8 cellular contexts compared by ENCODE assay signal in genomic region chr9:121499427-121500164, GRCh38. TPM values are rescaled to one million over a fixed set of nuclear protein-coding genes. Genes with fewer than 3 reads are reported as not detected.
A peak's percentile ranks its signal among the peaks of the same experiment; 100 is the strongest.
DNase-seq lines count a peak whose midpoint lies in the region; ATAC-seq and TF ChIP-seq lines count a peak whose summit lies in the region.

Gene GGTA1, minus strand, starts transcription at chr9:121499844. Its CDS starts 31,922 bp downstream, at chr9:121467922.

- peak; percentile 77 for ATAC-seq in SK-N-SH treated with all-trans-retinoic acid at 6 μM for 48 hours

- DNase-seq in CD4-positive, alpha-beta memory T cell = peak in 1 of 5 donors; percentile 1
- DNase-seq in HEK293T (ENCODE audit: extremely low spot score) (peak; percentile 70), endothelial cell (ENCODE audit: low spot score) (peak; percentile 67), lung microvascular endothelial cell (ENCODE audit: low read depth in 2 of 2) (peak; percentile 71 to 77), testis (peak; percentile 51), NCI-H446 treated with DMSO at 0.1 percent for 48 hours (lab: John Stamatoyannopoulos, UW) (no peak), NCI-H1048 (lab: John Stamatoyannopoulos, UW) (no peak)

- H3K27ac Mint-ChIP-seq in CD4-positive, alpha-beta memory T cell = peak within 1 kb of the TSS in 1 of 7 donors; percentile 18
- H3K27ac Mint-ChIP-seq in endothelial cell (ENCODE audit: unreplicated experiment) = peak within 1 kb of the TSS; percentile 78

- 1 to 10% methylated on average over 2 to 71 of the region's 72 CpGs for WGBS in testis, 2 donors

- peaks cover 0 to 12% of the 10 kb centered on the region in 2 donors for H3K36me3 Mint-ChIP-seq in CD4-positive, alpha-beta memory T cell
- H3K36me3 Mint-ChIP-seq in endothelial cell (ENCODE audit: low read depth, unreplicated experiment) = peaks cover 10% of the 10 kb centered on the region

- peaks cover 12% of the 10 kb centered on the region for H3K27me3 ChIP-seq in CD4-positive, alpha-beta memory T cell (ENCODE audit: insufficient read depth, low read length)
- no peaks in the 10 kb centered on the region for H3K27me3 ChIP-seq in testis

- peaks cover 2 to 11% (median 6%) of the 10 kb centered on the region in 8 donors for H3K9me3 Mint-ChIP-seq in CD4-positive, alpha-beta memory T cell
- H3K9me3 Mint-ChIP-seq in endothelial cell (ENCODE audit: unreplicated experiment) = no peaks in the 10 kb centered on the region

- peaks cover 50 to 53% of the 10 kb centered on the region in 2 donors for H3K27me3 Mint-ChIP-seq in CD4-positive, alpha-beta memory T cell
- H3K27me3 Mint-ChIP-seq in endothelial cell (ENCODE audit: unreplicated experiment) = peaks cover 2% of the 10 kb centered on the region

- H3K27ac ChIP-seq in CD4-positive, alpha-beta memory T cell (ENCODE audit: low read depth, low read length) = no peak within 1 kb of the TSS
- H3K27ac ChIP-seq in testis = peak within 1 kb of the TSS; percentile 44 to 73

- intact Hi-C loops in CD4-positive, alpha-beta memory T cell (cut with micrococcal nuclease) = no loop called here
- intact Hi-C loops in testis (cut with DNase I; ENCODE audit: low total_unique reads) = no loop called here

- no peak for TF ChIP-seq POLR2A in testis (IDR thresholded peaks at IDR 0.05)

- no peaks in the 10 kb centered on the region for H3K9me3 ChIP-seq in CD4-positive, alpha-beta memory T cell (ENCODE audit: control insufficient read depth in 1 of 2, low read length in 2 of 2)
- H3K9me3 ChIP-seq in testis = no peaks in the 10 kb centered on the region

- H3K4me1 Mint-ChIP-seq in CD4-positive, alpha-beta memory T cell = peaks cover 11 to 26% (median 18%) of the 10 kb centered on the region in 4 donors
- H3K4me1 Mint-ChIP-seq in endothelial cell (ENCODE audit: unreplicated experiment) = peaks cover 36% of the 10 kb centered on the region

- POLR2A ChIA-PET in CD4-positive, alpha-beta memory T cell (lab: Charles Lee; ENCODE audit: partially characterized antibody) = no interaction called here
- POLR2A ChIA-PET in HEK293T (lab: Yijun Ruan, JAX) = interaction anchor here (1.9 kb wide), 1 partner anchor 9 kb away, joined by 10 read pairs; no protein-coding TSS in a partner anchor

- CTCF ChIA-PET in CD4-positive, alpha-beta memory T cell (lab: Charles Lee; ENCODE audit: partially characterized antibody) = no interaction called here
- CTCF ChIA-PET in HEK293T (lab: Yijun Ruan, JAX) = interaction anchor here (0.7 to 1.5 kb wide), 2 partner anchors 46 to 51 kb away, joined by 3 read pairs; no protein-coding TSS in a partner anchor

- peak within 1 kb of the TSS in 1 of 2 donors; percentile 14 for H3K4me3 ChIP-seq in CD4-positive, alpha-beta memory T cell (ENCODE audit: low read length in 2 of 2)
- H3K4me3 ChIP-seq in testis = peak within 1 kb of the TSS; percentile 59 to 66

- peaks cover 21% of the 10 kb centered on the region for H3K4me1 ChIP-seq in CD4-positive, alpha-beta memory T cell (ENCODE audit: insufficient read depth, low read length)
- H3K4me1 ChIP-seq in testis = peaks cover 21% of the 10 kb centered on the region

- H3K36me3 ChIP-seq in CD4-positive, alpha-beta memory T cell (ENCODE audit: insufficient read depth, low read length) = no peaks in the 10 kb centered on the region
- no peaks in the 10 kb centered on the region for H3K36me3 ChIP-seq in testis (ENCODE audit: low read depth, missing control alignments)

- TF ChIP-seq CTCF in endothelial cell (IDR thresholded peaks at IDR 0.05; ENCODE audit: unreplicated experiment) = no peak
- TF ChIP-seq CTCF in testis (IDR thresholded peaks at IDR 0.05) = no peak

- peak within 1 kb of the TSS; percentile 72 to 93 (median 82) for H3K4me3 Mint-ChIP-seq in CD4-positive, alpha-beta memory T cell
- H3K4me3 Mint-ChIP-seq in endothelial cell (ENCODE audit: unreplicated experiment) = peak within 1 kb of the TSS; percentile 94

TF ChIP-seq in HEK293T, 16 proteins besides CTCF, POLR2A, EP300 and RAD21:
- TF ChIP-seq ELF4 (IDR thresholded peaks at IDR 0.05) (no peak), L3MBTL2 (conservative IDR thresholded peaks at IDR 0.05) (peak; percentile 87)

TF ChIP-seq in SK-N-SH treated with all-trans-retinoic acid at 6 μM for 48 hours, 23 proteins besides CTCF, POLR2A, EP300 and RAD21:
- TF ChIP-seq ZC3H10 (CRISPR knock-in tag; IDR thresholded peaks at IDR 0.05) = no peak
- TF ChIP-seq ZNF565 (CRISPR knock-in tag; conservative IDR thresholded peaks at IDR 0.05; ENCODE audit: low read depth) = no peak
- no peak for TF ChIP-seq BACH2 (CRISPR knock-in tag; IDR thresholded peaks at IDR 0.05; ENCODE audit: borderline replicate concordance)
- TF ChIP-seq, protein P1, sequence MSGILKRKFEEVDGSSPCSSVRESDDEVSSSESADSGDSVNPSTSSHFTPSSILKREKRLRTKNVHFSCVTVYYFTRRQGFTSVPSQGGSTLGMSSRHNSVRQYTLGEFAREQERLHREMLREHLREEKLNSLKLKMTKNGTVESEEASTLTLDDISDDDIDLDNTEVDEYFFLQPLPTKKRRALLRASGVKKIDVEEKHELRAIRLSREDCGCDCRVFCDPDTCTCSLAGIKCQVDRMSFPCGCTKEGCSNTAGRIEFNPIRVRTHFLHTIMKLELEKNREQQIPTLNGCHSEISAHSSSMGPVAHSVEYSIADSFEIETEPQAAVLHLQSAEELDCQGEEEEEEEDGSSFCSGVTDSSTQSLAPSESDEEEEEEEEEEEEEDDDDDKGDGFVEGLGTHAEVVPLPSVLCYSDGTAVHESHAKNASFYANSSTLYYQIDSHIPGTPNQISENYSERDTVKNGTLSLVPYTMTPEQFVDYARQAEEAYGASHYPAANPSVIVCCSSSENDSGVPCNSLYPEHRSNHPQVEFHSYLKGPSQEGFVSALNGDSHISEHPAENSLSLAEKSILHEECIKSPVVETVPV (CRISPR knock-in tag; IDR thresholded peaks at IDR 0.05) = no peak
- TF ChIP-seq, protein P2, sequence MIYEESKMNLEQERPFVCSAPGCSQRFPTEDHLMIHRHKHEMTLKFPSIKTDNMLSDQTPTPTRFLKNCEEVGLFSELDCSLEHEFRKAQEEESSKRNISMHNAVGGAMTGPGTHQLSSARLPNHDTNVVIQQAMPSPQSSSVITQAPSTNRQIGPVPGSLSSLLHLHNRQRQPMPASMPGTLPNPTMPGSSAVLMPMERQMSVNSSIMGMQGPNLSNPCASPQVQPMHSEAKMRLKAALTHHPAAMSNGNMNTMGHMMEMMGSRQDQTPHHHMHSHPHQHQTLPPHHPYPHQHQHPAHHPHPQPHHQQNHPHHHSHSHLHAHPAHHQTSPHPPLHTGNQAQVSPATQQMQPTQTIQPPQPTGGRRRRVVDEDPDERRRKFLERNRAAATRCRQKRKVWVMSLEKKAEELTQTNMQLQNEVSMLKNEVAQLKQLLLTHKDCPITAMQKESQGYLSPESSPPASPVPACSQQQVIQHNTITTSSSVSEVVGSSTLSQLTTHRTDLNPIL (CRISPR knock-in tag; IDR thresholded peaks at IDR 0.05; ENCODE audit: low read depth) = no peak
- no peak for TF ChIP-seq TOX (CRISPR knock-in tag; IDR thresholded peaks at IDR 0.05; ENCODE audit: borderline replicate concordance)
- no peak for TF ChIP-seq OSR1 (CRISPR knock-in tag; IDR thresholded peaks at IDR 0.05)
- no peak for TF ChIP-seq PPARA (CRISPR knock-in tag; IDR thresholded peaks at IDR 0.05; ENCODE audit: borderline replicate concordance)
TF ChIP-seq in SK-N-SH treated with all-trans-retinoic acid at 6 μM for 48 hours: peak in this region for 0.

RNA-seq across cellular contexts. Expression of gene GGTA1, which starts in this region (rescaled TPM):
- not detected for total RNA-seq in CD4-positive, alpha-beta memory T cell
- not detected for polyA plus RNA-seq in CD4-positive, alpha-beta memory T cell
- total RNA-seq in endothelial cell (ENCODE audit: unreplicated experiment) (19.7 TPM), lung microvascular endothelial cell (5.4 and 9.5 TPM in 2 replicates), testis (1 to 10 TPM; 2.2 to 2.4 TPM)
- polyA plus RNA-seq in testis (ENCODE audit: insufficient read depth, low read depth, low replicate concordance) = 8.9 TPM

Comparison
In these comparisons a context has a peak if more than half of its experiments do, and no peak if none do; other contexts are left out.
1. DNase-seq: peak in HEK293T (single experiment), endothelial cell (single experiment), lung microvascular endothelial cell (2 of 2) and testis (single experiment); none in NCI-H446 treated with DMSO at 0.1 percent for 48 hours (single experiment) and NCI-H1048 (single experiment).